In genomic region chr1:207966521-207966920, GRCh38 we compare ENCODE assay signal across 25 cellular contexts. TPM values are rescaled to one million over a fixed set of nuclear protein-coding genes. Genes with fewer than 3 reads are reported as not detected.
"Had no signal": no experiment of that assay in that cellular context is flagged by ENCODE, and none has a peak within 500 bp of the region (broad histone marks: within the 10 kb centered on the region; RNA-seq: fewer than 3 reads in every experiment).

No MANE protein-coding gene starts in this region.

- DNase-seq: activated CD4-positive, alpha-beta memory T cell treated with anti-CD3 and anti-CD28 coated beads, Interleukin-2, amount 10 ng/mL, durations not matched to agents 7 days and 5 days; activated CD4-positive, alpha-beta T cell treated with anti-CD3 and anti-CD28 coated beads for 1 hour; activated CD4-positive, alpha-beta T cell treated with anti-CD3 and anti-CD28 coated beads for 4 hours; activated CD4-positive, alpha-beta T cell treated with anti-CD3 and anti-CD28 coated beads, Interleukin-2, amount 10 ng/mL, durations not matched to agents 7 days and 5 days; activated CD4-positive, alpha-beta T cell treated with anti-CD3 and anti-CD28 coated beads, Interleukin-2, amount 50 U/mL, for 4 hours; activated CD8-positive, alpha-beta memory T cell treated with anti-CD3 and anti-CD28 coated beads, Interleukin-2, amount 50 U/mL, for 48 hours; activated gamma-delta T cell; activated naive CD4-positive, alpha-beta T cell treated with anti-CD3 and anti-CD28 coated beads, Interleukin-2, amount 50 U/mL, for 16 hours; activated naive CD4-positive, alpha-beta T cell treated with Interleukin-2 at 50 U/mL for 16 hours; activated T-cell treated with anti-CD3 and anti-CD28 coated beads for 4 hours; activated T-cell treated with anti-CD3 and anti-CD28 coated beads, Interleukin-2, amount 50 U/mL, for 24 hours; activated T-cell treated with anti-CD3 and anti-CD28 coated beads, Interleukin-2, amount 50 U/mL, for 72 hours; amygdala; aorta; effector CD4-positive, alpha-beta T cell; effector memory CD8-positive, alpha-beta T cell; foreskin fibroblast; head of caudate nucleus; hippocampal formation; T-helper 2 cell had no signal

- H3K27ac ChIP-seq: breast epithelium, coronary artery, epithelial cell of prostate, VCaP had no signal

- H3K4me1 ChIP-seq: breast epithelium had no signal

- H3K36me3 ChIP-seq: breast epithelium had no signal

- H3K4me3 ChIP-seq: breast epithelium, coronary artery had no signal

- H3K9me3 ChIP-seq: breast epithelium had no signal

- H3K27me3 ChIP-seq: breast epithelium had no signal

RNA-seq across cellular contexts. Expression of gene CD34, which starts 55.6 kb away (rescaled TPM):
- total RNA-seq: T-helper 1 cell treated with Interleukin-12 subunit alpha and Interleukin-12 subunit beta and Interleukin-4 antibody, amounts not matched to agents 30 ng/mL and 1 ng/mL, for 36 hours had no signal
